Comparison of ENCODE assay signal across 21 cellular contexts in the genomic region with DNA sequence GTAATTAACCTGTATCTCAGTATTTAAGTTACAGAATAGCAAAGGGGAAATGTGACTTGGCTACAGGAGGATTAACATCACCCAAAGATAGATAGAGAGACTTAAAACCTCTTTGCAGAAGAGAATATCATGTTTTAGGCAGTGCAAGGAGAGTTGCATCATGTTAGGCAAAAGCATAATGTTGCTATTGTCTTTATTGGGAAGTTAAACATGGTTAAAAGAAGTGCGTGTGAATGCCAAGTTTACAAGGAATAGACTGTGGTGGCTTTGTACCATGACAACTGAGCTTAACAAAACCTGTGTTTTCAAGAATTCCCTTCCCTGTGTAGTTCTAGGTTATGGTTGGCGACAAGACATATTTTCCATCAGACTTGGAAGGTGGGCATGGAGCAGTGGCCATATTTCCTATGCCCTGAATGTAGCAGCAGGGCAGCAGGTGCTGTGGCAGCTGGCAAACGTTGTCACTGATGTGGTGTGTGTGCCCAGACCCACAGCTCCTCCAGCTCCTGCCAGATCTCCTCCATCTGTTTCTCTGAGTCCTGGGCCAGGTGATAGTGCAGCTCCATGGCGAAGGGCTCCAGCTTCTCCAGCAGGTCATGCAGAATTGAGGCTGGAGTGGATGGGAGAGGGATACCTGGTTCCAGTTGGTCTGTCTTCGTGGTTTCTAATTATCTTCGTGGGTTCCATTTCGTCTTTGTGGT.
DNase-seq lines count a peak whose midpoint lies in the region; ATAC-seq, FAIRE-seq and TF ChIP-seq lines count a peak whose summit lies in the region.
"Had no signal": no experiment of that assay in that cellular context is flagged by ENCODE, and none has a peak within 500 bp of the region (broad histone marks: within the 10 kb centered on the region; RNA-seq: fewer than 3 reads in every experiment).

No MANE protein-coding gene starts in this region.

- H3K4me1 Mint-ChIP-seq in WTC11: peaks cover 8% of the 10 kb centered on the region; the same call in 1 of the 2 replicates
- H3K4me1 Mint-ChIP-seq: CD4-positive, alpha-beta memory T cell; GM23338 had no signal

- peak overlapping the region in 7 of 11 experiments; percentile 25 to 65 (median 59); a peak in 12 of 22 replicates for H3K4me2 ChIP-seq in BLaER1 treated with 17β-estradiol and CSF1 and Interleukin-3, amounts not matched to agents 10 nM and 100 nM
- H3K4me2 ChIP-seq: A549, GM23338 had no signal

- H3K4me1 ChIP-seq in BLaER1 treated with 17β-estradiol and CSF1 and Interleukin-3, amounts not matched to agents 10 nM and 100 nM: peaks cover 0 to 35% (median 17%) of the 10 kb centered on the region in 10 experiments; a peak in 15 of 20 replicates
- peaks cover 42 to 55% (median 48%) of the 10 kb centered on the region in 3 donors for H3K4me1 ChIP-seq in pancreas
- H3K4me1 ChIP-seq in kidney (ENCODE audit: control insufficient read depth in 1 of 2, insufficient read depth in 1 of 2, low read depth in 1 of 2, low read length in 2 of 2): peaks cover 16 to 30% of the 10 kb centered on the region in 2 donors
- H3K4me1 ChIP-seq: BE2C had no signal

- CTCF ChIA-PET in WTC11 (lab: Charles Lee): no interaction called here

- H3K4me3 ChIP-seq in BLaER1 treated with 17β-estradiol and CSF1 and Interleukin-3, amounts not matched to agents 10 nM and 100 nM: no peak overlapping the region
- no peak overlapping the region for H3K4me3 ChIP-seq in pancreas
- H3K4me3 ChIP-seq in kidney (ENCODE audit: low read length in 2 of 2): no peak overlapping the region
- H3K4me3 ChIP-seq: A549, GM23338 had no signal

- POLR2A ChIA-PET in WTC11 (lab: Charles Lee): interaction anchor here (0.6 to 0.7 kb wide), 2 partner anchors 29 to 102 kb away, joined by 6 to 10 read pairs; no protein-coding TSS in a partner anchor

- no peak overlapping the region for H3K9ac ChIP-seq in BLaER1 treated with 17β-estradiol and CSF1 and Interleukin-3, amounts not matched to agents 10 nM and 100 nM
- no peak overlapping the region for H3K9ac ChIP-seq in kidney (ENCODE audit: low read length in 2 of 2)

- no peak overlapping the region for H3K4me3 Mint-ChIP-seq in WTC11
- H3K4me3 Mint-ChIP-seq: CD4-positive, alpha-beta memory T cell; GM23338; IgD-negative memory B cell had no signal

- DNase-seq in DMS 273 treated with DMSO at 0.1 percent for 48 hours (lab: John Stamatoyannopoulos, UW) (peak; percentile 7), WTC11 (ENCODE audit: low spot score) (no peak), pancreas (peak in 3 of 6 donors; percentile 57 to 67 (median 58)), kidney (no peak), GOT3 (lab: John Stamatoyannopoulos, UW) (no peak), left ventricle myocardium superior (no peak)
- DNase-seq: BE2C; CD4-positive, alpha-beta memory T cell; DMS53; GDM1; NCI-H187; NCI-H226; NCI-H82; SIG-M5 had no signal

- intact Hi-C loops in pancreas (cut with DNase I) (no loop called here), kidney (cut with DNase I) (no loop called here), left ventricle myocardium superior (cut with micrococcal nuclease) (no loop called here)

- peaks cover 0 to 20% (median 13%) of the 10 kb centered on the region in 11 experiments; a peak in 18 of 22 replicates for H3K27me3 ChIP-seq in BLaER1 treated with 17β-estradiol and CSF1 and Interleukin-3, amounts not matched to agents 10 nM and 100 nM
- no peaks in the 10 kb centered on the region for H3K27me3 ChIP-seq in pancreas
- H3K27me3 ChIP-seq: BE2C had no signal

- no peak for FAIRE-seq in pancreas (lab: Jason Lieb, UNC)
- FAIRE-seq in kidney (lab: Jason Lieb, UNC): no peak
- FAIRE-seq: A549, GM18507 had no signal

- TF ChIP-seq CTCF in WTC11 (IDR thresholded peaks at IDR 0.05): no peak
- no peak for TF ChIP-seq CTCF in pancreas (IDR thresholded peaks at IDR 0.05)
- TF ChIP-seq CTCF in kidney (IDR thresholded peaks at IDR 0.05; ENCODE audit: borderline replicate concordance, extremely low read depth, insufficient read depth): no peak

- no peaks in the 10 kb centered on the region for H3K9me3 Mint-ChIP-seq in WTC11
- H3K9me3 Mint-ChIP-seq: CD4-positive, alpha-beta memory T cell; GM23338; IgD-negative memory B cell had no signal

- ATAC-seq in WTC11 (no peak), pancreas (peak; percentile 29 to 70 (median 38)), left ventricle myocardium superior (no peak)
- ATAC-seq: A549, GM23338, Panc1, SK-N-SH treated with all-trans-retinoic acid at 6 μM for 48 hours had no signal

- no peaks in the 10 kb centered on the region for H3K36me3 Mint-ChIP-seq in WTC11
- H3K36me3 Mint-ChIP-seq: CD4-positive, alpha-beta memory T cell; IgD-negative memory B cell had no signal

- no peaks in the 10 kb centered on the region for H4K20me1 ChIP-seq in BLaER1 treated with 17β-estradiol and CSF1 and Interleukin-3, amounts not matched to agents 10 nM and 100 nM

- no peaks in the 10 kb centered on the region for H3K36me3 ChIP-seq in BLaER1 treated with 17β-estradiol and CSF1 and Interleukin-3, amounts not matched to agents 10 nM and 100 nM
- H3K36me3 ChIP-seq in pancreas: no peaks in the 10 kb centered on the region
- no peaks in the 10 kb centered on the region for H3K36me3 ChIP-seq in kidney (ENCODE audit: control insufficient read depth in 1 of 2, insufficient read depth in 2 of 2, low read length in 2 of 2)
- H3K36me3 ChIP-seq: BE2C had no signal

- no peak overlapping the region for H3K27ac Mint-ChIP-seq in WTC11
- H3K27ac Mint-ChIP-seq: CD4-positive, alpha-beta memory T cell; GM23338 had no signal

- H3K9me3 ChIP-seq in BLaER1 treated with 17β-estradiol and CSF1 and Interleukin-3, amounts not matched to agents 10 nM and 100 nM (replicated peaks in 1 of 11): 0 out of 22 replicates have a peak, but pooled peaks cover 0 to 4% (median 0%) of the 10 kb centered on the region in 11 experiments
- H3K9me3 ChIP-seq in pancreas: no peaks in the 10 kb centered on the region
- H3K9me3 ChIP-seq in kidney (ENCODE audit: control insufficient read depth in 1 of 2, low read length in 2 of 2): peaks cover 0 to 3% of the 10 kb centered on the region in 2 donors
- H3K9me3 ChIP-seq: A549, BE2C had no signal

- WGBS in pancreas, 2 donors: 39 to 49% methylated on average over 7 of the region's 7 CpGs

- no peak overlapping the region for H3K27ac ChIP-seq in BLaER1 treated with 17β-estradiol and CSF1 and Interleukin-3, amounts not matched to agents 10 nM and 100 nM
- peak overlapping the region; percentile 43 to 96 (median 75) for H3K27ac ChIP-seq in pancreas
- no peak overlapping the region for H3K27ac ChIP-seq in kidney (ENCODE audit: low read depth in 2 of 2, low read length in 2 of 2)

- no peaks in the 10 kb centered on the region for H3K27me3 Mint-ChIP-seq in WTC11 (ENCODE audit: low read depth)
- H3K27me3 Mint-ChIP-seq: IgD-negative memory B cell had no signal

TF ChIP-seq in WTC11, 78 proteins besides CTCF, POLR2A, EP300 and RAD21 (continues in another document):
- TF ChIP-seq ZNF138 (CRISPR knock-in tag; conservative IDR thresholded peaks at IDR 0.05) (no peak), ZNF263 (CRISPR knock-in tag; IDR thresholded peaks at IDR 0.05; ENCODE audit: low read depth) (no peak)
- TF ChIP-seq, protein P1, sequence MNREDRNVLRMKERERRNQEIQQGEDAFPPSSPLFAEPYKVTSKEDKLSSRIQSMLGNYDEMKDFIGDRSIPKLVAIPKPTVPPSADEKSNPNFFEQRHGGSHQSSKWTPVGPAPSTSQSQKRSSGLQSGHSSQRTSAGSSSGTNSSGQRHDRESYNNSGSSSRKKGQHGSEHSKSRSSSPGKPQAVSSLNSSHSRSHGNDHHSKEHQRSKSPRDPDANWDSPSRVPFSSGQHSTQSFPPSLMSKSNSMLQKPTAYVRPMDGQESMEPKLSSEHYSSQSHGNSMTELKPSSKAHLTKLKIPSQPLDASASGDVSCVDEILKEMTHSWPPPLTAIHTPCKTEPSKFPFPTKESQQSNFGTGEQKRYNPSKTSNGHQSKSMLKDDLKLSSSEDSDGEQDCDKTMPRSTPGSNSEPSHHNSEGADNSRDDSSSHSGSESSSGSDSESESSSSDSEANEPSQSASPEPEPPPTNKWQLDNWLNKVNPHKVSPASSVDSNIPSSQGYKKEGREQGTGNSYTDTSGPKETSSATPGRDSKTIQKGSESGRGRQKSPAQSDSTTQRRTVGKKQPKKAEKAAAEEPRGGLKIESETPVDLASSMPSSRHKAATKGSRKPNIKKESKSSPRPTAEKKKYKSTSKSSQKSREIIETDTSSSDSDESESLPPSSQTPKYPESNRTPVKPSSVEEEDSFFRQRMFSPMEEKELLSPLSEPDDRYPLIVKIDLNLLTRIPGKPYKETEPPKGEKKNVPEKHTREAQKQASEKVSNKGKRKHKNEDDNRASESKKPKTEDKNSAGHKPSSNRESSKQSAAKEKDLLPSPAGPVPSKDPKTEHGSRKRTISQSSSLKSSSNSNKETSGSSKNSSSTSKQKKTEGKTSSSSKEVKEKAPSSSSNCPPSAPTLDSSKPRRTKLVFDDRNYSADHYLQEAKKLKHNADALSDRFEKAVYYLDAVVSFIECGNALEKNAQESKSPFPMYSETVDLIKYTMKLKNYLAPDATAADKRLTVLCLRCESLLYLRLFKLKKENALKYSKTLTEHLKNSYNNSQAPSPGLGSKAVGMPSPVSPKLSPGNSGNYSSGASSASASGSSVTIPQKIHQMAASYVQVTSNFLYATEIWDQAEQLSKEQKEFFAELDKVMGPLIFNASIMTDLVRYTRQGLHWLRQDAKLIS (CRISPR knock-in tag; IDR thresholded peaks at IDR 0.05; ENCODE audit: borderline replicate concordance): no peak

Comparison
In these comparisons a context has a peak if more than half of its experiments do, and no peak if none do; other contexts are left out.
1. H3K27ac ChIP-seq: peak in pancreas (4 of 4); none in BLaER1 treated with 17β-estradiol and CSF1 and Interleukin-3, amounts not matched to agents 10 nM and 100 nM (0 of 11) and kidney (0 of 2).
2. ATAC-seq: peak in pancreas (4 of 4); none in WTC11 (single experiment) and left ventricle myocardium superior (single experiment).